In the genomic region with DNA sequence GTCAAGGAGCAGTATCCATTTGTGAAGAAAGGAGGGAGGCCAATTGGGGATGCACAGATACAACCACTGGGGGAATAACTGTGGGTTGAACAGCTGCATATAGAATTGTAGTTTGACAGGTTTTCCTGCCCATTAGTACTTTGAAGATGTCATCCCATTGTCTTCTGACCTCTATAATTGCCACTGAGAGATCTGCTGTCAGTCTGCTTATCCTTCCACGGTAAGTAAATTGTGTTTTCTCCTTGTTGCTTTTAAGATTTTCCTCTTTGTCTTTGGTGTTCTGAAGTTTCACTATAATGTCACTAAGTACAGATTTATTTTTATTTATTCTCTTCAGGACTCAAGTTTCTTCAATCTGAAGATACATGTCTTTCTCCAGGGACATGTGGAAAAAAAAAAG, we compare ENCODE assay signal across 21 cellular contexts. TPM values are rescaled to one million over a fixed set of nuclear protein-coding genes. Genes with fewer than 3 reads are reported as not detected.
"Had no signal": no experiment of that assay in that cellular context is flagged by ENCODE, and none has a peak within 500 bp of the region (broad histone marks: within the 10 kb centered on the region; RNA-seq: fewer than 3 reads in every experiment).

No MANE protein-coding gene starts in this region.

- H3K4me1 ChIP-seq: heart right ventricle, pancreas, upper lobe of right lung, vagina had no signal

- DNase-seq: effector CD4-positive, alpha-beta T cell; heart right ventricle; hypothalamus; islet precursor cell; mammary epithelial cell; occipital lobe; pancreas; right cardiac atrium; stimulated activated CD4-positive, alpha-beta T cell treated with anti-CD3 and anti-CD28 coated beads, Interleukin-2, amount 100 ng/mL, for 48 hours; stimulated activated CD8-positive, alpha-beta memory T cell treated with anti-CD3 and anti-CD28 coated beads, Interleukin-4, amount 100 ng/mL, for 48 hours; tibial artery; upper lobe of right lung had no signal

- H3K36me3 ChIP-seq: heart right ventricle, pancreas, tibial artery, upper lobe of right lung, vagina had no signal

- H3K4me2 ChIP-seq: smooth muscle cell had no signal

- H3K9me3 ChIP-seq: pancreas, upper lobe of right lung, vagina had no signal

- H3K4me3 ChIP-seq: coronary artery, heart right ventricle, pancreas, smooth muscle cell, tibial artery, upper lobe of right lung, vagina had no signal

- H3K27ac ChIP-seq: coronary artery, heart right ventricle, pancreas, tibial artery, upper lobe of right lung, vagina had no signal

RNA-seq across cellular contexts. Expression of gene MOBP, which starts 56.6 kb away (rescaled TPM):
- total RNA-seq: esophagus mucosa; fibroblast of lung; left lobe of liver; mammary epithelial cell; mesothelial cell of epicardium; natural killer cell treated with Interleukin-12 subunit alpha and Interleukin-12 subunit beta and Interleukin-15 and Interleukin-18, amount 100 ng/mL, for 72 hours; pancreas; progenitor cell of endocrine pancreas; smooth muscle cell; upper lobe of right lung; vagina had no signal
